ENCODE assay signal across 15 cellular contexts in genomic region chr3:72174890-72175289, GRCh38.
DNase-seq lines count a peak whose midpoint lies in the region; ATAC-seq and TF ChIP-seq lines count a peak whose summit lies in the region.
"Had no signal": no experiment of that assay in that cellular context is flagged by ENCODE, and none has a peak within 500 bp of the region (broad histone marks: within the 10 kb centered on the region; RNA-seq: fewer than 3 reads in every experiment).

No MANE protein-coding gene starts in this region.

- TF ChIP-seq POLR2A in uterus (IDR thresholded peaks at IDR 0.05), result no peak

- no peak for TF ChIP-seq CTCF in uterus (IDR thresholded peaks at IDR 0.05)

- H3K9me3 Mint-ChIP-seq in activated CD4-positive, alpha-beta T cell treated with anti-CD3 and anti-CD28 coated beads, Interleukin-2, amount 10 ng/mL, durations not matched to agents 7 days and 5 days, result no peaks in the 10 kb centered on the region
- H3K9me3 Mint-ChIP-seq: CD4-positive, alpha-beta memory T cell; GM23338 had no signal

- POLR2A ChIA-PET in HEK293T (lab: Yijun Ruan, JAX), result no interaction called here
- POLR2A ChIA-PET in activated CD4-positive, alpha-beta T cell treated with anti-CD3 and anti-CD28 coated beads, Interleukin-2, amount 10 ng/mL, durations not matched to agents 7 days and 5 days (lab: Charles Lee), result no interaction called here

- CTCF ChIA-PET in HEK293T (lab: Yijun Ruan, JAX), result no interaction called here
- CTCF ChIA-PET in activated CD4-positive, alpha-beta T cell treated with anti-CD3 and anti-CD28 coated beads, Interleukin-2, amount 10 ng/mL, durations not matched to agents 7 days and 5 days (lab: Charles Lee), result interaction anchor here (1.7 to 1.8 kb wide), 2 partner anchors 13 to 14 kb away, joined by 4 to 6 read pairs; no protein-coding TSS in a partner anchor

- DNase-seq in HEK293T (ENCODE audit: extremely low spot score) (no peak), caudate nucleus (lab: John Stamatoyannopoulos, UW) (no peak), uterus (no peak), foreskin melanocyte (no peak), HPDE6-E6E7 (ENCODE audit: extremely low spot score) (no peak)
- DNase-seq in activated CD4-positive, alpha-beta T cell treated with anti-CD3 and anti-CD28 coated beads, Interleukin-2, amount 10 ng/mL, durations not matched to agents 7 days and 5 days, result no peak
- DNase-seq: CD4-positive, alpha-beta memory T cell; DMS79; EL; H7 had no signal

- no peak overlapping the region for H3K4me3 Mint-ChIP-seq in activated CD4-positive, alpha-beta T cell treated with anti-CD3 and anti-CD28 coated beads, Interleukin-2, amount 10 ng/mL, durations not matched to agents 7 days and 5 days
- H3K4me3 Mint-ChIP-seq: B cell; CD4-positive, alpha-beta memory T cell; GM23338 had no signal

- H3K9me3 ChIP-seq in uterus, result no peaks in the 10 kb centered on the region

- ATAC-seq in HG03378 (IDR thresholded peaks at IDR 0.05; ENCODE audit: unreplicated experiment), result no peak
- ATAC-seq: GM23338 had no signal

- H3K9ac ChIP-seq in rectal smooth muscle tissue (ENCODE audit: low read length), result no peak overlapping the region

- H3K27ac Mint-ChIP-seq in activated CD4-positive, alpha-beta T cell treated with anti-CD3 and anti-CD28 coated beads, Interleukin-2, amount 10 ng/mL, durations not matched to agents 7 days and 5 days, result no peak overlapping the region
- H3K27ac Mint-ChIP-seq: B cell; CD4-positive, alpha-beta memory T cell; GM23338 had no signal

- H3K4me3 ChIP-seq in rectal smooth muscle tissue (ENCODE audit: low read length) (no peak overlapping the region), uterus (no peak overlapping the region)
- H3K4me3 ChIP-seq: GM23338 had no signal

- H3K36me3 Mint-ChIP-seq in activated CD4-positive, alpha-beta T cell treated with anti-CD3 and anti-CD28 coated beads, Interleukin-2, amount 10 ng/mL, durations not matched to agents 7 days and 5 days (ENCODE audit: low read depth), result no peaks in the 10 kb centered on the region
- H3K36me3 Mint-ChIP-seq: CD4-positive, alpha-beta memory T cell had no signal

- H3K4me1 Mint-ChIP-seq in activated CD4-positive, alpha-beta T cell treated with anti-CD3 and anti-CD28 coated beads, Interleukin-2, amount 10 ng/mL, durations not matched to agents 7 days and 5 days, result peaks cover 14% of the 10 kb centered on the region
- H3K4me1 Mint-ChIP-seq: GM23338 had no signal

- H3K36me3 ChIP-seq in rectal smooth muscle tissue (ENCODE audit: control insufficient read depth, insufficient read depth, low read length) (no peaks in the 10 kb centered on the region), uterus (no peaks in the 10 kb centered on the region)

- H3K27me3 ChIP-seq in rectal smooth muscle tissue (ENCODE audit: control insufficient read depth, insufficient read depth, low read length), result no peaks in the 10 kb centered on the region
- H3K27me3 ChIP-seq in uterus, result no peaks in the 10 kb centered on the region

- peak overlapping the region; percentile 95 for H3K27ac ChIP-seq in caudate nucleus (ENCODE audit: low read depth, low read length)
- H3K27ac ChIP-seq in rectal smooth muscle tissue (ENCODE audit: low read depth, low read length), result peak overlapping the region; percentile 56
- peak overlapping the region; percentile 85 to 86 for H3K27ac ChIP-seq in uterus
- H3K27ac ChIP-seq: C4-2B had no signal

- H3K4me1 ChIP-seq in rectal smooth muscle tissue (ENCODE audit: control insufficient read depth, insufficient read depth, low read length), result peaks cover 41% of the 10 kb centered on the region
- H3K4me1 ChIP-seq in uterus, result peaks cover 24 to 26% of the 10 kb centered on the region in 2 donors

- intact Hi-C loops in uterus (cut with DNase I; ENCODE audit: low total_unique reads), result no loop called here

- H3K27me3 Mint-ChIP-seq in activated CD4-positive, alpha-beta T cell treated with anti-CD3 and anti-CD28 coated beads, Interleukin-2, amount 10 ng/mL, durations not matched to agents 7 days and 5 days, result peaks cover 7% of the 10 kb centered on the region

TF ChIP-seq in HEK293T, 16 proteins besides CTCF, POLR2A, EP300 and RAD21:
- TF ChIP-seq PKNOX1 (IDR thresholded peaks at IDR 0.05) (peak; percentile 23; the same call in 1 of the 2 replicates), CTBP1 (IDR thresholded peaks at IDR 0.05; ENCODE audit: borderline replicate concordance) (no peak), FOXK2 (IDR thresholded peaks at IDR 0.05) (no peak), FOXA1 (IDR thresholded peaks at IDR 0.05) (no peak), FOXM1 (IDR thresholded peaks at IDR 0.05; ENCODE audit: borderline replicate concordance) (no peak)
